In genomic region chr5:97297063-97297715, GRCh38 we compare ENCODE assay signal across 8 cellular contexts.
DNase-seq lines count a peak whose midpoint lies in the region; ATAC-seq and TF ChIP-seq lines count a peak whose summit lies in the region.

No MANE protein-coding gene starts in this region.

- H3K4me3 Mint-ChIP-seq in activated naive CD8-positive, alpha-beta T cell treated with anti-CD3 and anti-CD28 coated beads, Interleukin-2, amount 50 U/mL, for 24 hours: no peak overlapping the region

- H3K27me3 Mint-ChIP-seq in activated naive CD8-positive, alpha-beta T cell treated with anti-CD3 and anti-CD28 coated beads, Interleukin-2, amount 50 U/mL, for 24 hours: no peaks in the 10 kb centered on the region

- H3K36me3 Mint-ChIP-seq in activated naive CD8-positive, alpha-beta T cell treated with anti-CD3 and anti-CD28 coated beads, Interleukin-2, amount 50 U/mL, for 24 hours (ENCODE audit: low read depth): no peaks in the 10 kb centered on the region

- TF ChIP-seq CTCF in NB4 (IDR thresholded peaks at IDR 0.05; ENCODE audit: low read depth, low read length): peak; percentile 40

- no peak overlapping the region for H3K4me3 ChIP-seq in NB4 (ENCODE audit: low read depth, low read length)

- peak; percentile 96 for ATAC-seq in GM18517 (IDR thresholded peaks at IDR 0.05; ENCODE audit: unreplicated experiment)
- ATAC-seq in HG02798 (IDR thresholded peaks at IDR 0.05; ENCODE audit: poor library complexity, unreplicated experiment): peak; percentile 99
- ATAC-seq in activated naive CD8-positive, alpha-beta T cell treated with anti-CD3 and anti-CD28 coated beads, Interleukin-2, amount 50 U/mL, for 24 hours: peak; percentile 63

- no peak for TF ChIP-seq POLR2A in NB4 (IDR thresholded peaks at IDR 0.05; ENCODE audit: extremely low read depth, insufficient read length)

- H3K9me3 Mint-ChIP-seq in activated naive CD8-positive, alpha-beta T cell treated with anti-CD3 and anti-CD28 coated beads, Interleukin-2, amount 50 U/mL, for 24 hours: no peaks in the 10 kb centered on the region

- DNase-seq in COR-L47 (lab: John Stamatoyannopoulos, UW) (peak; percentile 63), NB4 (ENCODE audit: low read depth) (peak; percentile 58), left kidney (ENCODE audit: low read depth, low spot score) (peak; percentile 79), NCI-H2227 (lab: John Stamatoyannopoulos, UW; ENCODE audit: unreplicated experiment) (no peak), mesenteric fat pad (ENCODE audit: low spot score) (no peak)
- DNase-seq in activated naive CD8-positive, alpha-beta T cell treated with anti-CD3 and anti-CD28 coated beads, Interleukin-2, amount 50 U/mL, for 24 hours: peak; percentile 8

- H3K27ac Mint-ChIP-seq in activated naive CD8-positive, alpha-beta T cell treated with anti-CD3 and anti-CD28 coated beads, Interleukin-2, amount 50 U/mL, for 24 hours: no peak overlapping the region

- H3K4me1 Mint-ChIP-seq in activated naive CD8-positive, alpha-beta T cell treated with anti-CD3 and anti-CD28 coated beads, Interleukin-2, amount 50 U/mL, for 24 hours: no peaks in the 10 kb centered on the region

Comparison
In these comparisons a context has a peak if more than half of its experiments do, and no peak if none do; other contexts are left out.
1. DNase-seq: peak in COR-L47 (single experiment), NB4 (single experiment), activated naive CD8-positive, alpha-beta T cell treated with anti-CD3 and anti-CD28 coated beads, Interleukin-2, amount 50 U/mL, for 24 hours (single experiment) and left kidney (single experiment); none in NCI-H2227 (single experiment) and mesenteric fat pad (single experiment).
2. Peak in every context shown above with its lines, with median percentiles within 50 percentile points of each other: ATAC-seq.